In genomic region chr2:45921921-45922320, GRCh38 we compare ENCODE assay signal across 15 cellular contexts.
DNase-seq lines count a peak whose midpoint lies in the region; ATAC-seq and TF ChIP-seq lines count a peak whose summit lies in the region.
"Had no signal": no experiment of that assay in that cellular context is flagged by ENCODE, and none has a peak within 500 bp of the region (broad histone marks: within the 10 kb centered on the region; RNA-seq: fewer than 3 reads in every experiment).

No MANE protein-coding gene starts in this region.

- H3K9me3 ChIP-seq in heart left ventricle (no peaks in the 10 kb centered on the region), BLaER1 (no peaks in the 10 kb centered on the region), RWPE2 (ENCODE audit: severe bottlenecking) (no peaks in the 10 kb centered on the region), neural cell (ENCODE audit: low read length) (no peaks in the 10 kb centered on the region)
- H3K9me3 ChIP-seq: Caco-2 had no signal

- TF ChIP-seq POLR2A in heart left ventricle (IDR thresholded peaks at IDR 0.05) = no peak

- H3K9me2 ChIP-seq in neural cell (ENCODE audit: insufficient read depth, low read length) = no peaks in the 10 kb centered on the region

- intact Hi-C loops in heart left ventricle (cut with DNase I) = loop anchor here in 4 of 10 donors (5.0 to 10.0 kb wide), 3 partner anchors 35 to 100 kb away; no protein-coding TSS in a partner anchor
- intact Hi-C loops in cardiac septum (cut with DNase I) = loop anchor here (2.0 kb wide), 1 partner anchor 35 kb away; no protein-coding TSS in a partner anchor
- intact Hi-C loops in CD14-positive monocyte (cut with micrococcal nuclease) = no loop called here

- H3K27me3 ChIP-seq in heart left ventricle (no peaks in the 10 kb centered on the region), BLaER1 (no peaks in the 10 kb centered on the region), RWPE2 (ENCODE audit: insufficient read depth, poor library complexity, severe bottlenecking) (no peaks in the 10 kb centered on the region), neural cell (ENCODE audit: insufficient read depth, low read depth, low read length) (no peaks in the 10 kb centered on the region)

- H3K4me2 ChIP-seq in BLaER1 (no peak overlapping the region; the same call in 1 of the 2 replicates), neural cell (ENCODE audit: low read length) (no peak overlapping the region)

- peaks cover 0 to 2% (median 0%) of the 10 kb centered on the region in 7 donors for H3K9me3 Mint-ChIP-seq in CD14-positive monocyte
- H3K9me3 Mint-ChIP-seq: CD4-positive, alpha-beta T cell; H9; IgD-negative memory B cell had no signal

- ATAC-seq in heart left ventricle (no peak), RWPE2 (ENCODE audit: low read depth) (no peak), HG02973 (IDR thresholded peaks at IDR 0.05; ENCODE audit: unreplicated experiment) (no peak)
- ATAC-seq: HepG2 had no signal

- no peak overlapping the region for H2AFZ ChIP-seq in neural cell (ENCODE audit: low read depth, low read length)

- H3F3A ChIP-seq in neural cell (ENCODE audit: insufficient read depth, low read length, poor library complexity, severe bottlenecking) = peaks cover 5% of the 10 kb centered on the region

- H3K27me3 Mint-ChIP-seq in CD14-positive monocyte (ENCODE audit: low read depth in 3 of 3) = peaks cover 0 to 4% (median 2%) of the 10 kb centered on the region in 3 donors
- H3K27me3 Mint-ChIP-seq: B cell; CD4-positive, alpha-beta T cell; IgD-negative memory B cell had no signal

- H3K36me3 Mint-ChIP-seq in CD14-positive monocyte = peaks cover 1 to 3% of the 10 kb centered on the region in 2 donors
- H3K36me3 Mint-ChIP-seq: IgD-negative memory B cell had no signal

- H3K4me1 ChIP-seq in heart left ventricle = peaks cover 0 to 70% (median 35%) of the 10 kb centered on the region in 12 donors
- peaks cover 86% of the 10 kb centered on the region for H3K4me1 ChIP-seq in BLaER1
- H3K4me1 ChIP-seq in RWPE2 (ENCODE audit: insufficient read depth, poor library complexity, severe bottlenecking) = peaks cover 28% of the 10 kb centered on the region

- H3K9ac ChIP-seq in BLaER1 (no peak overlapping the region), neural cell (ENCODE audit: low read length) (peak overlapping the region; percentile 25)

- H3K4me3 ChIP-seq in heart left ventricle = no peak overlapping the region
- H3K4me3 ChIP-seq in BLaER1 = no peak overlapping the region
- no peak overlapping the region for H3K4me3 ChIP-seq in RWPE2 (ENCODE audit: severe bottlenecking)
- peak overlapping the region; percentile 40 for H3K4me3 ChIP-seq in neural cell (ENCODE audit: low read length)

- no peak overlapping the region for H3K27ac Mint-ChIP-seq in CD14-positive monocyte
- H3K27ac Mint-ChIP-seq: B cell; CD4-positive, alpha-beta T cell; H9; IgD-negative memory B cell had no signal

- H3K36me3 ChIP-seq in heart left ventricle = no peaks in the 10 kb centered on the region
- H3K36me3 ChIP-seq in BLaER1 = peaks cover 15% of the 10 kb centered on the region; the same call in 1 of the 2 replicates
- no peaks in the 10 kb centered on the region for H3K36me3 ChIP-seq in RWPE2 (ENCODE audit: low read depth)
- no peaks in the 10 kb centered on the region for H3K36me3 ChIP-seq in neural cell (ENCODE audit: insufficient read depth, low read length)

- H3K4me3 Mint-ChIP-seq in CD14-positive monocyte = no peak overlapping the region
- H3K4me3 Mint-ChIP-seq: B cell; CD4-positive, alpha-beta T cell; H9; IgD-negative memory B cell had no signal

- TF ChIP-seq EP300 in neural cell (conservative IDR thresholded peaks at IDR 0.05; ENCODE audit: poor library complexity, severe bottlenecking) = no peak

- peak overlapping the region in 11 of 12 donors; percentile 2 to 82 (median 58) for H3K27ac ChIP-seq in heart left ventricle
- H3K27ac ChIP-seq in BLaER1 = peak overlapping the region; percentile 39; the same call in 1 of the 2 replicates
- peak overlapping the region; percentile 28 for H3K27ac ChIP-seq in RWPE2 (ENCODE audit: poor library complexity, severe bottlenecking)
- peak overlapping the region; percentile 74 for H3K27ac ChIP-seq in neural cell (ENCODE audit: low read length)

- DNase-seq in heart left ventricle = no peak
- no peak for DNase-seq in cardiac septum (ENCODE audit: low spot score)
- DNase-seq in RWPE2 (ENCODE audit: low spot score) = no peak
- no peak for DNase-seq in LoVo (ENCODE audit: low spot score)
- DNase-seq in CD14-positive monocyte (ENCODE audit: low spot score) = no peak
- DNase-seq: C1 segment of cervical spinal cord; Caco-2; CD4-positive, alpha-beta T cell; H9 had no signal

- TF ChIP-seq CTCF in heart left ventricle (IDR thresholded peaks at IDR 0.05) (no peak), RWPE2 (IDR thresholded peaks at IDR 0.05; ENCODE audit: poor library complexity, severe bottlenecking) (no peak), neural cell (IDR thresholded peaks at IDR 0.05; ENCODE audit: poor library complexity, severe bottlenecking) (no peak), CD14-positive monocyte (IDR thresholded peaks at IDR 0.05) (no peak)

- H3K79me2 ChIP-seq in neural cell (replicated peaks; ENCODE audit: insufficient read depth, low read length) = no peaks in the 10 kb centered on the region

- no peak for TF ChIP-seq RAD21 in neural cell (conservative IDR thresholded peaks at IDR 0.05)

- H3K4me1 Mint-ChIP-seq in CD14-positive monocyte = peaks cover 27% of the 10 kb centered on the region

- H4K20me1 ChIP-seq in BLaER1 = peaks cover 82% of the 10 kb centered on the region
- H4K20me1 ChIP-seq in neural cell (ENCODE audit: insufficient read depth) = no peaks in the 10 kb centered on the region

TF ChIP-seq in neural cell, 6 proteins besides CTCF, POLR2A, EP300 and RAD21:
- TF ChIP-seq, protein P1, sequence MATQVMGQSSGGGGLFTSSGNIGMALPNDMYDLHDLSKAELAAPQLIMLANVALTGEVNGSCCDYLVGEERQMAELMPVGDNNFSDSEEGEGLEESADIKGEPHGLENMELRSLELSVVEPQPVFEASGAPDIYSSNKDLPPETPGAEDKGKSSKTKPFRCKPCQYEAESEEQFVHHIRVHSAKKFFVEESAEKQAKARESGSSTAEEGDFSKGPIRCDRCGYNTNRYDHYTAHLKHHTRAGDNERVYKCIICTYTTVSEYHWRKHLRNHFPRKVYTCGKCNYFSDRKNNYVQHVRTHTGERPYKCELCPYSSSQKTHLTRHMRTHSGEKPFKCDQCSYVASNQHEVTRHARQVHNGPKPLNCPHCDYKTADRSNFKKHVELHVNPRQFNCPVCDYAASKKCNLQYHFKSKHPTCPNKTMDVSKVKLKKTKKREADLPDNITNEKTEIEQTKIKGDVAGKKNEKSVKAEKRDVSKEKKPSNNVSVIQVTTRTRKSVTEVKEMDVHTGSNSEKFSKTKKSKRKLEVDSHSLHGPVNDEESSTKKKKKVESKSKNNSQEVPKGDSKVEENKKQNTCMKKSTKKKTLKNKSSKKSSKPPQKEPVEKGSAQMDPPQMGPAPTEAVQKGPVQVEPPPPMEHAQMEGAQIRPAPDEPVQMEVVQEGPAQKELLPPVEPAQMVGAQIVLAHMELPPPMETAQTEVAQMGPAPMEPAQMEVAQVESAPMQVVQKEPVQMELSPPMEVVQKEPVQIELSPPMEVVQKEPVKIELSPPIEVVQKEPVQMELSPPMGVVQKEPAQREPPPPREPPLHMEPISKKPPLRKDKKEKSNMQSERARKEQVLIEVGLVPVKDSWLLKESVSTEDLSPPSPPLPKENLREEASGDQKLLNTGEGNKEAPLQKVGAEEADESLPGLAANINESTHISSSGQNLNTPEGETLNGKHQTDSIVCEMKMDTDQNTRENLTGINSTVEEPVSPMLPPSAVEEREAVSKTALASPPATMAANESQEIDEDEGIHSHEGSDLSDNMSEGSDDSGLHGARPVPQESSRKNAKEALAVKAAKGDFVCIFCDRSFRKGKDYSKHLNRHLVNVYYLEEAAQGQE (IDR thresholded peaks at IDR 0.05; ENCODE audit: borderline replicate concordance) = no peak
- no peak for TF ChIP-seq EZH2 (IDR thresholded peaks at IDR 0.05; ENCODE audit: borderline replicate concordance, insufficient read depth, low read length, poor library complexity, severe bottlenecking)
- TF ChIP-seq MXI1 (conservative IDR thresholded peaks at IDR 0.05; ENCODE audit: poor library complexity, severe bottlenecking) = no peak
- no peak for TF ChIP-seq POLR2AphosphoS5 (IDR thresholded peaks at IDR 0.05)
- TF ChIP-seq TAF1 (IDR thresholded peaks at IDR 0.05; ENCODE audit: low read depth) = no peak
- no peak for TF ChIP-seq SMC3 (conservative IDR thresholded peaks at IDR 0.05; ENCODE audit: poor library complexity)
